13 cellular contexts compared by ENCODE assay signal in the genomic region with DNA sequence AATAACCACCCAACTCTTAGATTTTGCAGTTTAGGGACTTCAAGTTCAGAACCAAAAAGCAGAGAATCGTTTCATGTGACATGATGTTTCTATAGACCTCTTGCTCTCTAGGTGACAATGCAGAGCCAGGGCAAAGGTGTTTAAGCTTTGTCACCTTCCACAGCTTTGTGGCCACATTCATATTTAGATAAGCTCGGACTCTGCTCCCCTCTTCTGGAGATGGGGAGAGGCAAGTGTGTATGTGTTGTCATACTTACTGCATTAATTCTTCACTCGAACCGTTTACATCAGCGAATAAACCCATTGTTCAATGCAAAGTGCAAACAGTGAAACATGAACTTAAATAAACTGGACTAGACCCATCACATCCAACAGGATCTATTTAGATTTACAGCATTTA.
"Had no signal": no experiment of that assay in that cellular context is flagged by ENCODE, and none has a peak within 500 bp of the region (broad histone marks: within the 10 kb centered on the region; RNA-seq: fewer than 3 reads in every experiment).

No MANE protein-coding gene starts in this region.

- DNase-seq: activated gamma-delta T cell treated with Interleukin-2 at 50 U/mL for 16 hours; activated T-cell treated with anti-CD3 and anti-CD28 coated beads, Interleukin-2, amount 50 U/mL, for 1 hour; aorta; erythroblast; heart right ventricle; kidney; naive thymus-derived CD4-positive, alpha-beta T cell; stimulated activated CD4-positive, alpha-beta T cell treated with anti-CD3 and anti-CD28 coated beads, Interleukin-4, amount 100 ng/mL, for 4 hours; thyroid gland had no signal

- H3K9me3 ChIP-seq: heart right ventricle, prostate gland, thyroid gland had no signal

- H2AFZ ChIP-seq: neural progenitor cell had no signal

- H3K9ac ChIP-seq: neural progenitor cell had no signal

- ATAC-seq: activated naive CD4-positive, alpha-beta T cell treated with anti-CD3 and anti-CD28 coated beads, Interleukin-2, amount 50 U/mL, for 72 hours; naive thymus-derived CD4-positive, alpha-beta T cell had no signal

- FAIRE-seq: kidney had no signal

- H3K4me3 ChIP-seq: heart right ventricle, lung, neural progenitor cell, prostate gland, thyroid gland had no signal

- H3K4me1 ChIP-seq: heart right ventricle, neural progenitor cell, prostate gland had no signal

- H3K27me3 ChIP-seq: heart right ventricle, neural progenitor cell, thyroid gland had no signal

- H3K36me3 ChIP-seq: neural progenitor cell, prostate gland, thyroid gland had no signal

- H3K27ac ChIP-seq: heart right ventricle, neural progenitor cell, prostate gland, thyroid gland had no signal

- H3K4me2 ChIP-seq: neural progenitor cell had no signal
